18 cellular contexts compared by ENCODE assay signal in genomic region chr3:134846084-134846483, GRCh38. TPM values are rescaled to one million over a fixed set of nuclear protein-coding genes. Genes with fewer than 3 reads are reported as not detected.
A peak's percentile ranks its signal among the peaks of the same experiment; 100 is the strongest.
DNase-seq lines count a peak whose midpoint lies in the region; ATAC-seq and TF ChIP-seq lines count a peak whose summit lies in the region.
"Had no signal": no experiment of that assay in that cellular context is flagged by ENCODE, and none has a peak within 500 bp of the region (broad histone marks: within the 10 kb centered on the region; RNA-seq: fewer than 3 reads in every experiment).

No MANE protein-coding gene starts in this region.

- intact Hi-C loops in Calu3 (cut with micrococcal nuclease; ENCODE audit: unreplicated experiment), result no loop called here

- BruUV-seq in Calu3 (replicated peaks; lab: Mats Ljungman, UMichigan), result no TSS peak

- H3K4me1 ChIP-seq in Karpas-422 (ENCODE audit: low read length), result peaks cover 47% of the 10 kb centered on the region
- peaks cover 15% of the 10 kb centered on the region for H3K4me1 ChIP-seq in RWPE2 (ENCODE audit: insufficient read depth, poor library complexity, severe bottlenecking)
- no peaks in the 10 kb centered on the region for H3K4me1 ChIP-seq in endodermal cell (ENCODE audit: control insufficient read depth, insufficient read depth, low read length)
- H3K4me1 ChIP-seq in smooth muscle cell (ENCODE audit: low read depth), result peaks cover 4% of the 10 kb centered on the region
- H3K4me1 ChIP-seq: HAP-1 had no signal

- DNase-seq in Calu3 (no peak), Karpas-422 (peak; percentile 56), RWPE2 (ENCODE audit: low spot score) (no peak), endodermal cell (peak; percentile 22), occipital lobe (lab: John Stamatoyannopoulos, UW) (no peak), NAMALWA (ENCODE audit: low spot score) (no peak), smooth muscle cell (lab: John Stamatoyannopoulos, UW; ENCODE audit: unreplicated experiment) (no peak)
- DNase-seq: CD8-positive, alpha-beta T cell; DMS 273 treated with DMSO at 0.1 percent for 48 hours; DMS53; DND-41; EL; GM23248 had no signal

- no peaks in the 10 kb centered on the region for H3K9me2 ChIP-seq in Karpas-422 (replicated peaks; ENCODE audit: insufficient read depth, low read length)

- H3K36me3 Mint-ChIP-seq in Calu3 (ENCODE audit: insufficient read depth, unreplicated experiment) (peaks cover 9% of the 10 kb centered on the region), endodermal cell (ENCODE audit: low read depth) (no peaks in the 10 kb centered on the region)
- H3K36me3 Mint-ChIP-seq: CD8-positive, alpha-beta T cell had no signal

- H3K9ac ChIP-seq in Karpas-422 (ENCODE audit: low read length) (peak overlapping the region; percentile 36), endodermal cell (ENCODE audit: extremely low read depth, low read length, poor library complexity, severe bottlenecking) (no peak overlapping the region), smooth muscle cell (ENCODE audit: low read depth) (no peak overlapping the region)
- H3K9ac ChIP-seq: BLaER1 treated with 17β-estradiol and CSF1 and Interleukin-3, amounts not matched to agents 10 nM and 100 nM had no signal

- H3K4me3 ChIP-seq in Karpas-422 (ENCODE audit: low read length) (no peak overlapping the region; the same call in 1 of the 2 replicates), RWPE2 (ENCODE audit: severe bottlenecking) (no peak overlapping the region), endodermal cell (ENCODE audit: low read length) (no peak overlapping the region), smooth muscle cell (no peak overlapping the region)
- H3K4me3 ChIP-seq: BLaER1 treated with 17β-estradiol and CSF1 and Interleukin-3, amounts not matched to agents 10 nM and 100 nM; HAP-1 had no signal

- no peaks in the 10 kb centered on the region for H3F3A ChIP-seq in smooth muscle cell (ENCODE audit: low read depth)

- H4K20me1 ChIP-seq in Karpas-422 (ENCODE audit: insufficient read depth, low read depth, low read length) (no peaks in the 10 kb centered on the region), smooth muscle cell (ENCODE audit: low read depth) (no peaks in the 10 kb centered on the region)
- H4K20me1 ChIP-seq: BLaER1 treated with 17β-estradiol and CSF1 and Interleukin-3, amounts not matched to agents 10 nM and 100 nM had no signal

- CTCF ChIA-PET in Calu3 (lab: Charles Lee), result no interaction called here

- peak overlapping the region; percentile 17 for H3K4me2 ChIP-seq in Karpas-422 (ENCODE audit: low read depth, low read length, poor library complexity, severe bottlenecking)
- H3K4me2 ChIP-seq in smooth muscle cell, result no peak overlapping the region
- H3K4me2 ChIP-seq: BLaER1 treated with 17β-estradiol and CSF1 and Interleukin-3, amounts not matched to agents 10 nM and 100 nM had no signal

- H3K9me3 ChIP-seq in Karpas-422 (ENCODE audit: low read length) (no peaks in the 10 kb centered on the region), RWPE2 (ENCODE audit: severe bottlenecking) (no peaks in the 10 kb centered on the region), endodermal cell (ENCODE audit: control insufficient read depth, low read length) (no peaks in the 10 kb centered on the region), smooth muscle cell (replicated peaks; ENCODE audit: low read depth) (peaks cover 4% of the 10 kb centered on the region)
- H3K9me3 ChIP-seq: HAP-1 had no signal

- TF ChIP-seq CTCF in Calu3 (IDR thresholded peaks at IDR 0.05; ENCODE audit: unreplicated experiment), result no peak
- no peak for TF ChIP-seq CTCF in RWPE2 (IDR thresholded peaks at IDR 0.05; ENCODE audit: poor library complexity, severe bottlenecking)
- no peak for TF ChIP-seq CTCF in endodermal cell (conservative IDR thresholded peaks at IDR 0.05)
- TF ChIP-seq CTCF in smooth muscle cell (IDR thresholded peaks at IDR 0.05; ENCODE audit: borderline replicate concordance, insufficient read depth, poor library complexity, severe bottlenecking), result no peak

- H3K27ac ChIP-seq in Karpas-422 (ENCODE audit: low read length), result peak overlapping the region; percentile 48
- H3K27ac ChIP-seq in RWPE2 (ENCODE audit: poor library complexity, severe bottlenecking), result peak overlapping the region; percentile 86
- H3K27ac ChIP-seq in endodermal cell (ENCODE audit: low read depth, low read length), result no peak overlapping the region
- H3K27ac ChIP-seq in smooth muscle cell (ENCODE audit: low read depth), result no peak overlapping the region
- H3K27ac ChIP-seq: BLaER1 treated with 17β-estradiol and CSF1 and Interleukin-3, amounts not matched to agents 10 nM and 100 nM; HL-60 had no signal

- H3K9me3 Mint-ChIP-seq in Calu3 (ENCODE audit: low read depth, unreplicated experiment) (no peaks in the 10 kb centered on the region), endodermal cell (peaks cover 2% of the 10 kb centered on the region)

- H3K36me3 ChIP-seq in Karpas-422 (ENCODE audit: insufficient read depth, low read length) (no peaks in the 10 kb centered on the region), RWPE2 (ENCODE audit: low read depth) (no peaks in the 10 kb centered on the region), endodermal cell (ENCODE audit: control insufficient read depth, insufficient read depth, low read length) (no peaks in the 10 kb centered on the region), smooth muscle cell (ENCODE audit: low read depth) (no peaks in the 10 kb centered on the region)
- H3K36me3 ChIP-seq: BLaER1 treated with 17β-estradiol and CSF1 and Interleukin-3, amounts not matched to agents 10 nM and 100 nM; HAP-1 had no signal

- 92% methylated on average over 9 of the region's 9 CpGs for whole genome bisulfite sequencing in endodermal cell (ENCODE audit: insufficient coverage in 1 of 2, insufficient read length in 1 of 2), 2 experiments
- WGBS in smooth muscle cell (ENCODE audit: low lambda C conversion rate), result 94% methylated on average over 9 of the region's 9 CpGs

- H3K79me2 ChIP-seq in Karpas-422 (ENCODE audit: low read length) (no peaks in the 10 kb centered on the region), smooth muscle cell (ENCODE audit: low read depth) (no peaks in the 10 kb centered on the region)

- peaks cover 13% of the 10 kb centered on the region for H3K4me1 Mint-ChIP-seq in Calu3 (ENCODE audit: low read depth, unreplicated experiment)
- H3K4me1 Mint-ChIP-seq in endodermal cell, result peaks cover 11% of the 10 kb centered on the region

- ATAC-seq in RWPE2 (ENCODE audit: low read depth), result no peak
- ATAC-seq: CD8-positive, alpha-beta T cell had no signal

- H3K27me3 ChIP-seq in Karpas-422 (ENCODE audit: low read length) (no peaks in the 10 kb centered on the region; the same call in 1 of the 2 replicates), RWPE2 (ENCODE audit: insufficient read depth, poor library complexity, severe bottlenecking) (no peaks in the 10 kb centered on the region), endodermal cell (ENCODE audit: control insufficient read depth, insufficient read depth, low read length, poor library complexity, severe bottlenecking) (peaks cover 5% of the 10 kb centered on the region), smooth muscle cell (ENCODE audit: low read depth) (no peaks in the 10 kb centered on the region)
- H3K27me3 ChIP-seq: BLaER1 treated with 17β-estradiol and CSF1 and Interleukin-3, amounts not matched to agents 10 nM and 100 nM had no signal

- H3K27ac Mint-ChIP-seq in Calu3 (ENCODE audit: unreplicated experiment) (peak overlapping the region; percentile 87), endodermal cell (no peak overlapping the region)
- H3K27ac Mint-ChIP-seq: B cell; CD8-positive, alpha-beta T cell had no signal

- H2AFZ ChIP-seq in Karpas-422 (ENCODE audit: low read length), result peak overlapping the region; percentile 3; the same call in 1 of the 2 replicates
- no peak overlapping the region for H2AFZ ChIP-seq in smooth muscle cell (ENCODE audit: low read depth)

- H3K4me3 Mint-ChIP-seq in Calu3 (ENCODE audit: low read depth, unreplicated experiment) (no peak overlapping the region), endodermal cell (no peak overlapping the region)
- H3K4me3 Mint-ChIP-seq: B cell; CD8-positive, alpha-beta T cell had no signal

- peaks cover 12% of the 10 kb centered on the region for H3K27me3 Mint-ChIP-seq in Calu3 (ENCODE audit: unreplicated experiment)
- H3K27me3 Mint-ChIP-seq in endodermal cell (ENCODE audit: insufficient read depth), result peaks cover 6% of the 10 kb centered on the region

RNA-seq across cellular contexts. Expression of gene EPHB1, which starts 51.0 kb away (rescaled TPM):
- total RNA-seq in Calu3 (2022) (0.73 and 0.81 TPM in 2 replicates), endodermal cell (1 to 10 TPM; 2.9 to 3.6 TPM), occipital lobe (20.1 TPM), smooth muscle cell (2.6 and 2.9 TPM in 2 replicates)
- total RNA-seq in Karpas-422 (2014; rRNA removed; shearing (Covaris generic); ENCODE audit: low replicate concordance), result 24.1 and 24.3 TPM in 2 replicates
- polyA plus RNA-seq in endodermal cell (2013, experiment 1 of 2), result 13.5 TPM
- 13.9 TPM for polyA plus RNA-seq in endodermal cell (2013, experiment 2 of 2)
- 1.8 and 2.5 TPM in 2 replicates for polyA plus RNA-seq in smooth muscle cell
- total RNA-seq: A172; B cell; CD8-positive, alpha-beta T cell had no signal

Comparison
In these comparisons a context has a peak if more than half of its experiments do, and no peak if none do; other contexts are left out.
1. DNase-seq: peak in Karpas-422 (single experiment) and endodermal cell (single experiment); none in Calu3 (single experiment), RWPE2 (single experiment), occipital lobe (single experiment), NAMALWA (single experiment) and smooth muscle cell (single experiment).
2. H3K27ac ChIP-seq: peak in Karpas-422 (single experiment) and RWPE2 (single experiment); none in endodermal cell (single experiment) and smooth muscle cell (single experiment).